26 cellular contexts compared by ENCODE assay signal in the genomic region with DNA sequence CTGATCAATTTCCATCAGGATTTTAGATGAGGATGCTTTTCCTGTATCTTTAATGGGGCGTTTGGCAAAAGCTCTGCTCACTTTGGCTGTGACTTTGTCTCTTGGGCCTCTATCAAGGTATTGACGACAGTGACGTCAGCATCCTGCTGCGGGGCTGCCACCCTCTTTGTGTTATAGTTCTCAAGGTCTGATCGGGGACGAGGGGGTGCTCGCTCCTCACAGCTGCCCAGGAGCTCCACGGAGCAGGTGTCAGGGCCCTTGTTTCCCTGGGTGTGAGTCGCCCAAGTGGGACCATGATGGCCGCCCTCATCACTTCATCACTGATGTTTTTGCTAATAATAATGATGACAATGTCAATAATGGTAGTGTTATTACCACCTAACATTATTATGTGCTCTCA.
"Had no signal": no experiment of that assay in that cellular context is flagged by ENCODE, and none has a peak within 500 bp of the region (broad histone marks: within the 10 kb centered on the region; RNA-seq: fewer than 3 reads in every experiment).

No MANE protein-coding gene starts in this region.

- H3K4me3 ChIP-seq: colonic mucosa, dorsolateral prefrontal cortex, skin epidermis, uterus had no signal

- H3K27me3 Mint-ChIP-seq: activated naive CD4-positive, alpha-beta T cell treated with anti-CD3 and anti-CD28 coated beads, Interleukin-2, amount 50 U/mL, for 24 hours; activated T-cell treated with anti-CD3 and anti-CD28 coated beads, Interleukin-2, amount 50 U/mL, for 24 hours; effector memory CD8-positive, alpha-beta T cell; naive B cell; progenitor cell of endocrine pancreas; stimulated activated naive CD8-positive, alpha-beta T cell treated with anti-CD3 and anti-CD28 coated beads, Interleukin-15, amount 100 ng/mL, for 72 hours; type B pancreatic cell had no signal

- FAIRE-seq: bronchial epithelial cell had no signal

- H3K9me3 Mint-ChIP-seq: activated naive CD4-positive, alpha-beta T cell treated with anti-CD3 and anti-CD28 coated beads, Interleukin-2, amount 50 U/mL, for 24 hours; activated T-cell treated with anti-CD3 and anti-CD28 coated beads, Interleukin-2, amount 50 U/mL, for 24 hours; activated T-helper 2 cell treated with anti-CD3 and anti-CD28 coated beads, Interferon-gamma antibody, Interleukin-2, Interleukin-4, amounts not matched to agents 10 μg/mL and 5 μg/mL and 100 μg/mL, durations not matched to agents 14 hours and 24 hours and 36 hours; effector memory CD8-positive, alpha-beta T cell; naive B cell; stimulated activated effector memory CD8-positive, alpha-beta T cell treated with anti-CD3 and anti-CD28 coated beads, Interleukin-12 subunit alpha, Interleukin-12 subunit beta, amount 100 ng/mL, for 72 hours; stimulated activated naive CD8-positive, alpha-beta T cell treated with anti-CD3 and anti-CD28 coated beads, Interleukin-15, amount 100 ng/mL, for 72 hours had no signal

- H3K36me3 ChIP-seq: colonic mucosa, neutrophil, uterus had no signal

- DNase-seq: activated CD4-positive, alpha-beta T cell treated with anti-CD3 and anti-CD28 coated beads for 48 hours; activated CD4-positive, alpha-beta T cell treated with anti-CD3 and anti-CD28 coated beads, Interleukin-2, amount 50 U/mL, for 48 hours; activated CD8-positive, alpha-beta memory T cell treated with anti-CD3 and anti-CD28 coated beads, Interleukin-2, amount 50 U/mL, for 48 hours; activated T-cell treated with anti-CD3 and anti-CD28 coated beads, Interleukin-2, amount 50 U/mL, for 24 hours; anterior cingulate cortex; colonic mucosa; dorsolateral prefrontal cortex; effector memory CD8-positive, alpha-beta T cell; foreskin fibroblast; hypothalamus; naive B cell; nephron progenitor cell; stimulated activated CD4-positive, alpha-beta T cell treated with anti-CD3 and anti-CD28 coated beads, Interleukin-4, amount 100 ng/mL, for 24 hours; stimulated activated naive CD8-positive, alpha-beta T cell treated with anti-CD3 and anti-CD28 coated beads, Interleukin-15, amount 100 ng/mL, for 72 hours; substantia nigra; uterus had no signal

- H3K27ac Mint-ChIP-seq: activated naive CD4-positive, alpha-beta T cell treated with anti-CD3 and anti-CD28 coated beads, Interleukin-2, amount 50 U/mL, for 24 hours; activated T-cell treated with anti-CD3 and anti-CD28 coated beads, Interleukin-2, amount 50 U/mL, for 24 hours; activated T-helper 2 cell treated with anti-CD3 and anti-CD28 coated beads, Interferon-gamma antibody, Interleukin-2, Interleukin-4, amounts not matched to agents 10 μg/mL and 5 μg/mL and 100 μg/mL, durations not matched to agents 14 hours and 24 hours and 36 hours; mesothelial cell of epicardium; nephron progenitor cell; progenitor cell of endocrine pancreas; stimulated activated naive CD8-positive, alpha-beta T cell treated with anti-CD3 and anti-CD28 coated beads, Interleukin-15, amount 100 ng/mL, for 72 hours; type B pancreatic cell had no signal

- H3K27me3 ChIP-seq: colonic mucosa, dorsolateral prefrontal cortex, neutrophil, uterus had no signal

- H3K4me3 Mint-ChIP-seq: activated naive CD4-positive, alpha-beta T cell treated with anti-CD3 and anti-CD28 coated beads, Interleukin-2, amount 50 U/mL, for 24 hours; activated T-cell treated with anti-CD3 and anti-CD28 coated beads, Interleukin-2, amount 50 U/mL, for 24 hours; effector memory CD8-positive, alpha-beta T cell; mesothelial cell of epicardium; naive B cell; nephron progenitor cell; stimulated activated effector memory CD8-positive, alpha-beta T cell treated with anti-CD3 and anti-CD28 coated beads, Interleukin-12 subunit alpha, Interleukin-12 subunit beta, amount 100 ng/mL, for 72 hours; stimulated activated naive CD8-positive, alpha-beta T cell treated with anti-CD3 and anti-CD28 coated beads, Interleukin-15, amount 100 ng/mL, for 72 hours; type B pancreatic cell had no signal

- H3K36me3 Mint-ChIP-seq: activated naive CD4-positive, alpha-beta T cell treated with anti-CD3 and anti-CD28 coated beads, Interleukin-2, amount 50 U/mL, for 24 hours; naive B cell; stimulated activated effector memory CD8-positive, alpha-beta T cell treated with anti-CD3 and anti-CD28 coated beads, Interleukin-12 subunit alpha, Interleukin-12 subunit beta, amount 100 ng/mL, for 72 hours had no signal

- H3K9me3 ChIP-seq: colonic mucosa, neutrophil, uterus had no signal

- H3K27ac ChIP-seq: colonic mucosa, dorsolateral prefrontal cortex, neutrophil, skin epidermis, uterus, VCaP had no signal
